ENCODE assay signal across 1 cellular context in genomic region chr7:106109521-106110237, GRCh38.
TF ChIP-seq lines count a peak whose summit lies in the region.

No MANE protein-coding gene starts in this region.

TF ChIP-seq in GM12878, 131 proteins besides CTCF, POLR2A, EP300 and RAD21 (continued from another document):
- TF ChIP-seq, protein P1, sequence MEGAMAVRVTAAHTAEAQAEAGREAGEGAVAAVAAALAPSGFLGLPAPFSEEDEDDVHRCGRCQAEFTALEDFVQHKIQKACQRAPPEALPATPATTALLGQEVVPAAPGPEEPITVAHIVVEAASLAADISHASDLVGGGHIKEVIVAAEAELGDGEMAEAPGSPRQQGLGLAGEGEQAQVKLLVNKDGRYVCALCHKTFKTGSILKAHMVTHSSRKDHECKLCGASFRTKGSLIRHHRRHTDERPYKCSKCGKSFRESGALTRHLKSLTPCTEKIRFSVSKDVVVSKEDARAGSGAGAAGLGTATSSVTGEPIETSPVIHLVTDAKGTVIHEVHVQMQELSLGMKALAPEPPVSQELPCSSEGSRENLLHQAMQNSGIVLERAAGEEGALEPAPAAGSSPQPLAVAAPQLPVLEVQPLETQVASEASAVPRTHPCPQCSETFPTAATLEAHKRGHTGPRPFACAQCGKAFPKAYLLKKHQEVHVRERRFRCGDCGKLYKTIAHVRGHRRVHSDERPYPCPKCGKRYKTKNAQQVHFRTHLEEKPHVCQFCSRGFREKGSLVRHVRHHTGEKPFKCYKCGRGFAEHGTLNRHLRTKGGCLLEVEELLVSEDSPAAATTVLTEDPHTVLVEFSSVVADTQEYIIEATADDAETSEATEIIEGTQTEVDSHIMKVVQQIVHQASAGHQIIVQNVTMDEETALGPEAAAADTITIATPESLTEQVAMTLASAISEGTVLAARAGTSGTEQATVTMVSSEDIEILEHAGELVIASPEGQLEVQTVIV (IDR thresholded peaks at IDR 0.05; ENCODE audit: borderline replicate concordance, partially characterized antibody) = no peak
- no peak for TF ChIP-seq TAF1 (IDR thresholded peaks at IDR 0.05; ENCODE audit: borderline replicate concordance, low read depth, low read length)
- TF ChIP-seq GABPA (IDR thresholded peaks at IDR 0.05; ENCODE audit: low read depth) = no peak
- no peak for TF ChIP-seq MLLT1 (IDR thresholded peaks at IDR 0.05)
- no peak for TF ChIP-seq ZNF217 (IDR thresholded peaks at IDR 0.05)
- no peak for TF ChIP-seq PBX3 (IDR thresholded peaks at IDR 0.05; ENCODE audit: insufficient replicate concordance, low read depth, low read length)
TF ChIP-seq in GM12878: peak in this region for 0.
